Comparison of ENCODE assay signal across 9 cellular contexts in the genomic region with DNA sequence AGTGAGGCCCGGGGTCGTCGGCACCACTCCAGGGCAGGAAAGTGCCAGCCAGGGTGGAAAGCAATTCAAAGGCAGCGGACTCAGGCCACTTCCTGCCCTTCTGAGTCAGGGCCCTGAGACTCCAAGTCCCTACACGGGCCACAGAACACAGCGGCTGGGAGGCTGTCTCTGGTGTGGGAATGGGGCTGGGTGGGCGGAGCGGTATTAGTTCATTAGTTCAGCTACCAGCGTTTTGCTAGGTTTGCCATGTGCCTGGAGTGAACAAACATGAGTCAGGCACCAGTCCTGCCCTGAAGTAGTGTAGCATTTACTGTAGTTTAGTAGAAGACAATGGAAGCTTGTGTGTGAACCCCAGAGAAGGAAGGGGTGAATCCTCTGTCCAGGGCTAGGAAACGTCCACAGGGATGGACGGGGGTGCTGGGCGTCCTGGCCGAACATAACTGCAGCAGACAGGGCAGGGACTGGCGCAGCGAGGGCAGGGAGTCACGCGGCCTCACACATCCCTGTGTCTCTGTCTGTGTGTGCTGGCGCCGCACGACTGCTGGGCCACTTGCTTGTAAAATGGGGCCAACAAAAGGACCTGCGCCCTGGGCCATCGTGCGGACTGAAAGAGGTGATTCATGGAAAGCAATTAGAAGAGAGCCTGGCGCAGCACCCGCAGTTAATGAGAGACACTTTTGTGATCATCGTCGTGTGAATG.
A peak's percentile ranks its signal among the peaks of the same experiment; 100 is the strongest.
DNase-seq lines count a peak whose midpoint lies in the region; ATAC-seq, FAIRE-seq and TF ChIP-seq lines count a peak whose summit lies in the region.
"Had no signal": no experiment of that assay in that cellular context is flagged by ENCODE, and none has a peak within 500 bp of the region (broad histone marks: within the 10 kb centered on the region; RNA-seq: fewer than 3 reads in every experiment).

No MANE protein-coding gene starts in this region.

- no peaks in the 10 kb centered on the region for H3K9me2 ChIP-seq in PC-9 (ENCODE audit: insufficient read depth)

- intact Hi-C loops in HepG2 (cut with micrococcal nuclease; ENCODE audit: unreplicated experiment) (loop anchor here (5.0 kb wide), 1 partner anchor 153 kb away; no protein-coding TSS in a partner anchor), right lobe of liver (cut with DNase I) (no loop called here), PC-9 (cut with micrococcal nuclease; ENCODE audit: unreplicated experiment) (loop anchor here (1.0 to 10.0 kb wide), 4 partner anchors 11 to 340 kb away; a partner anchor contains a TSS)

- no peaks in the 10 kb centered on the region for H3K9me3 ChIP-seq in HepG2 (ENCODE audit: low read length)
- no peaks in the 10 kb centered on the region for H3K9me3 ChIP-seq in right lobe of liver
- no peaks in the 10 kb centered on the region for H3K9me3 ChIP-seq in PC-9 (ENCODE audit: insufficient read depth, low read depth)

- H3K4me1 ChIP-seq in HepG2 (ENCODE audit: insufficient read depth, low read length) (peaks cover 29% of the 10 kb centered on the region), right lobe of liver (peaks cover 0 to 9% (median 3%) of the 10 kb centered on the region in 4 donors), PC-9 (replicated peaks; ENCODE audit: insufficient read depth) (peaks cover 32% of the 10 kb centered on the region)

- no peaks in the 10 kb centered on the region for H3K36me3 ChIP-seq in HepG2 (replicated peaks in 1 of 2; ENCODE audit: control insufficient read depth in 1 of 2, insufficient read depth in 2 of 2, low read length in 2 of 2)
- H3K36me3 ChIP-seq in right lobe of liver: no peaks in the 10 kb centered on the region
- no peaks in the 10 kb centered on the region for H3K36me3 ChIP-seq in PC-9 (ENCODE audit: low read depth)

- TF ChIP-seq CTCF in HepG2 (CRISPR knock-in tag; IDR thresholded peaks at IDR 0.05): no peak
- no peak for TF ChIP-seq CTCF in right lobe of liver (IDR thresholded peaks at IDR 0.05)
- no peak for TF ChIP-seq CTCF in PC-9 (conservative IDR thresholded peaks at IDR 0.05)
- no peak for TF ChIP-seq CTCF in fibroblast of the aortic adventitia (IDR thresholded peaks at IDR 0.05; ENCODE audit: insufficient read depth, low read length)

- DNase-seq in HepG2 (ENCODE audit: low spot score) (peak; percentile 80), right lobe of liver (no peak), PC-9 (peak; percentile 77 to 88), fibroblast of the aortic adventitia (ENCODE audit: low read depth) (peak; percentile 51), iPS-NIHi7 (ENCODE audit: extremely low spot score) (no peak), SKM-1 treated with dmso at 0.1 percent for 144 hours (lab: John Stamatoyannopoulos, UW; ENCODE audit: unreplicated experiment) (no peak)
- DNase-seq in effector CD8-positive, alpha-beta T cell (lab: John Stamatoyannopoulos, UW): no peak
- DNase-seq: activated naive CD4-positive, alpha-beta T cell had no signal

- CTCF ChIA-PET in HepG2 (lab: Yijun Ruan, JAX; ENCODE audit: low intra/inter-chr PET ratio, low total read pairs): no interaction called here
- CTCF ChIA-PET in PC-9 (lab: Charles Lee): interaction anchor here (1.7 kb wide), 1 partner anchor 499 kb away, joined by 4 read pairs; no protein-coding TSS in a partner anchor

- no TSS peak for BruUV-seq in HepG2 (replicated peaks; lab: Mats Ljungman, UMichigan)
- BruUV-seq in PC-9 (replicated peaks; lab: Mats Ljungman, UMichigan): no TSS peak

- peaks cover 11% of the 10 kb centered on the region for H3F3A ChIP-seq in PC-9 (ENCODE audit: insufficient read depth, low read depth)

- 24% methylated on average over 11 of the region's 27 CpGs for WGBS in HepG2 (ENCODE audit: low lambda C conversion rate)
- WGBS in right lobe of liver (ENCODE audit: insufficient coverage, low coverage, low lambda C conversion rate, missing lambda C conversion rate): 44% methylated on average over 3 of the region's 27 CpGs

- ATAC-seq in HepG2: peak; percentile 71
- ATAC-seq in right lobe of liver: no peak
- no peak for ATAC-seq in GM21737 (IDR thresholded peaks at IDR 0.05; ENCODE audit: unreplicated experiment)

- H3K79me2 ChIP-seq in HepG2 (ENCODE audit: insufficient read depth, low read length) (no peaks in the 10 kb centered on the region), PC-9 (ENCODE audit: low read depth) (no peaks in the 10 kb centered on the region)

- in situ Hi-C loops in HepG2 (cut with HindIII; ENCODE audit: extremely low pct_ligation_motif_present, low pct_unique_long_range_greater_than_20kb): loop anchor here (10.0 kb wide), 1 partner anchor 970 kb away; a partner anchor contains a TSS

- POLR2A ChIA-PET in HepG2 (lab: Yijun Ruan, JAX) (no interaction called here), PC-9 (lab: Charles Lee; ENCODE audit: unreplicated experiment) (interaction anchor here (0.5 kb wide), 1 partner anchor 16 kb away, joined by 3 read pairs; no protein-coding TSS in a partner anchor)

- H2AFZ ChIP-seq in HepG2 (ENCODE audit: low read length): no peak overlapping the region
- no peak overlapping the region for H2AFZ ChIP-seq in PC-9

- H3K27ac ChIP-seq in HepG2 (ENCODE audit: extremely low read length, insufficient read depth, low read length) (no peak overlapping the region), right lobe of liver (no peak overlapping the region), PC-9 (peak overlapping the region; percentile 39)

- TF ChIP-seq POLR2A in HepG2 (IDR thresholded peaks at IDR 0.05; ENCODE audit: insufficient read depth in 1 of 2, low read depth in 2 of 2, low read length in 2 of 2): no peak
- TF ChIP-seq POLR2A in right lobe of liver (IDR thresholded peaks at IDR 0.05): no peak

- H3K4me3 ChIP-seq in HepG2 (replicated peaks in 1 of 3; ENCODE audit: insufficient read depth in 1 of 3, low read depth in 2 of 3, low read length in 3 of 3) (peak overlapping the region in 2 of 3 experiments; percentile 17 to 53; a peak in 2 of 6 replicates), right lobe of liver (no peak overlapping the region), PC-9 (no peak overlapping the region), fibroblast of the aortic adventitia (ENCODE audit: low read depth, low read length) (no peak overlapping the region)

- H3K9ac ChIP-seq in HepG2 (ENCODE audit: insufficient read depth, low read depth, low read length): 0 out of 2 replicates have a peak overlapping the region, but pooled peaks have one; percentile 39

- no peak for TF ChIP-seq EP300 in HepG2 (IDR thresholded peaks at IDR 0.05; ENCODE audit: low read depth in 2 of 2, low read length in 2 of 2)
- no peak for TF ChIP-seq EP300 in HepG2 (CRISPR knock-in tag; IDR thresholded peaks at IDR 0.05; ENCODE audit: borderline replicate concordance)

- H4K20me1 ChIP-seq in HepG2 (ENCODE audit: insufficient read depth, low read length) (no peaks in the 10 kb centered on the region; the same call in 1 of the 2 replicates), PC-9 (ENCODE audit: insufficient read depth) (no peaks in the 10 kb centered on the region)

- peak overlapping the region; percentile 90 for H3K4me2 ChIP-seq in HepG2 (ENCODE audit: low read depth, low read length)
- peak overlapping the region; percentile 32 for H3K4me2 ChIP-seq in PC-9

- H3K27me3 ChIP-seq in HepG2 (ENCODE audit: control insufficient read depth in 1 of 2, insufficient read depth in 2 of 2, low read length in 2 of 2): peaks cover 7 to 63% of the 10 kb centered on the region in 2 experiments
- no peaks in the 10 kb centered on the region for H3K27me3 ChIP-seq in right lobe of liver
- H3K27me3 ChIP-seq in PC-9 (ENCODE audit: insufficient read depth, low read depth): no peaks in the 10 kb centered on the region

- FAIRE-seq in HepG2 (lab: Jason Lieb, UNC): peak; percentile 50

- TF ChIP-seq RAD21 in HepG2 (CRISPR knock-in tag; IDR thresholded peaks at IDR 0.05): no peak

TF ChIP-seq in HepG2, 621 proteins besides CTCF, POLR2A, EP300 and RAD21 (continues in another document):
- TF ChIP-seq GABPB1 (CRISPR knock-in tag; IDR thresholded peaks at IDR 0.05) (peak; percentile 33; the same call in 1 of the 2 replicates), SP5 (CRISPR knock-in tag; IDR thresholded peaks at IDR 0.05; ENCODE audit: borderline replicate concordance, low read depth) (peak; percentile 59)
- TF ChIP-seq, protein P1, sequence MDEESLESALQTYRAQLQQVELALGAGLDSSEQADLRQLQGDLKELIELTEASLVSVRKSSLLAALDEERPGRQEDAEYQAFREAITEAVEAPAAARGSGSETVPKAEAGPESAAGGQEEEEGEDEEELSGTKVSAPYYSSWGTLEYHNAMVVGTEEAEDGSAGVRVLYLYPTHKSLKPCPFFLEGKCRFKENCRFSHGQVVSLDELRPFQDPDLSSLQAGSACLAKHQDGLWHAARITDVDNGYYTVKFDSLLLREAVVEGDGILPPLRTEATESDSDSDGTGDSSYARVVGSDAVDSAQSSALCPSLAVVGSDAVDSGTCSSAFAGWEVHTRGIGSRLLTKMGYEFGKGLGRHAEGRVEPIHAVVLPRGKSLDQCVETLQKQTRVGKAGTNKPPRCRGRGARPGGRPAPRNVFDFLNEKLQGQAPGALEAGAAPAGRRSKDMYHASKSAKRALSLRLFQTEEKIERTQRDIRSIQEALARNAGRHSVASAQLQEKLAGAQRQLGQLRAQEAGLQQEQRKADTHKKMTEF (CRISPR knock-in tag; IDR thresholded peaks at IDR 0.05): 0 out of 2 replicates have a peak, but pooled peaks have one; percentile 16
- TF ChIP-seq, protein P2, sequence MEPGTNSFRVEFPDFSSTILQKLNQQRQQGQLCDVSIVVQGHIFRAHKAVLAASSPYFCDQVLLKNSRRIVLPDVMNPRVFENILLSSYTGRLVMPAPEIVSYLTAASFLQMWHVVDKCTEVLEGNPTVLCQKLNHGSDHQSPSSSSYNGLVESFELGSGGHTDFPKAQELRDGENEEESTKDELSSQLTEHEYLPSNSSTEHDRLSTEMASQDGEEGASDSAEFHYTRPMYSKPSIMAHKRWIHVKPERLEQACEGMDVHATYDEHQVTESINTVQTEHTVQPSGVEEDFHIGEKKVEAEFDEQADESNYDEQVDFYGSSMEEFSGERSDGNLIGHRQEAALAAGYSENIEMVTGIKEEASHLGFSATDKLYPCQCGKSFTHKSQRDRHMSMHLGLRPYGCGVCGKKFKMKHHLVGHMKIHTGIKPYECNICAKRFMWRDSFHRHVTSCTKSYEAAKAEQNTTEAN (CRISPR knock-in tag; conservative IDR thresholded peaks at IDR 0.05): 0 out of 2 replicates have a peak, but pooled peaks have one; percentile 46
- TF ChIP-seq, protein P3, sequence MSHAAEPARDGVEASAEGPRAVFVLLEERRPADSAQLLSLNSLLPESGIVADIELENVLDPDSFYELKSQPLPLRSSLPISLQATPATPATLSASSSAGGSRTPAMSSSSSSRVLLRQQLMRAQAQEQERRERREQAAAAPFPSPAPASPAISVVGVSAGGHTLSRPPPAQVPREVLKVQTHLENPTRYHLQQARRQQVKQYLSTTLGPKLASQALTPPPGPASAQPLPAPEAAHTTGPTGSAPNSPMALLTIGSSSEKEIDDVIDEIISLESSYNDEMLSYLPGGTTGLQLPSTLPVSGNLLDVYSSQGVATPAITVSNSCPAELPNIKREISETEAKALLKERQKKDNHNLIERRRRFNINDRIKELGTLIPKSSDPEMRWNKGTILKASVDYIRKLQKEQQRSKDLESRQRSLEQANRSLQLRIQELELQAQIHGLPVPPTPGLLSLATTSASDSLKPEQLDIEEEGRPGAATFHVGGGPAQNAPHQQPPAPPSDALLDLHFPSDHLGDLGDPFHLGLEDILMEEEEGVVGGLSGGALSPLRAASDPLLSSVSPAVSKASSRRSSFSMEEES (CRISPR knock-in tag; IDR thresholded peaks at IDR 0.05): peak; percentile 38; the same call in 1 of the 2 replicates

Comparison
In these comparisons a context has a peak if more than half of its experiments do, and no peak if none do; other contexts are left out.
1. DNase-seq: peak in HepG2 (single experiment), PC-9 (2 of 2) and fibroblast of the aortic adventitia (single experiment); none in right lobe of liver (0 of 3), effector CD8-positive, alpha-beta T cell (single experiment), iPS-NIHi7 (single experiment) and SKM-1 treated with dmso at 0.1 percent for 144 hours (single experiment).
2. H3K4me3 ChIP-seq: peak in HepG2 (2 of 3); none in right lobe of liver (0 of 3), PC-9 (single experiment) and fibroblast of the aortic adventitia (single experiment).
3. intact Hi-C loops: an anchor here in HepG2 (5.0 kb wide) and PC-9 (1.0 to 10.0 kb wide); none called in right lobe of liver.